ENCODE assay signal across 20 cellular contexts in genomic region chr10:57218382-57218781, GRCh38.
DNase-seq lines count a peak whose midpoint lies in the region; ATAC-seq and TF ChIP-seq lines count a peak whose summit lies in the region.
"Had no signal": no experiment of that assay in that cellular context is flagged by ENCODE, and none has a peak within 500 bp of the region (broad histone marks: within the 10 kb centered on the region; RNA-seq: fewer than 3 reads in every experiment).

No MANE protein-coding gene starts in this region.

- no peaks in the 10 kb centered on the region for H4K20me1 ChIP-seq in GM23338 (replicated peaks; ENCODE audit: insufficient read depth)
- H4K20me1 ChIP-seq: BLaER1 had no signal

- H3K4me3 Mint-ChIP-seq in Caco-2 (ENCODE audit: unreplicated experiment) (peak overlapping the region; percentile 0), GM23338 (peak overlapping the region; percentile 23; the same call in 2 of the 3 replicates), mesothelial cell of epicardium (no peak overlapping the region)
- H3K4me3 Mint-ChIP-seq in activated T-cell treated with anti-CD3 and anti-CD28 coated beads, Interleukin-2, amount 50 U/mL, for 24 hours, result no peak overlapping the region
- H3K4me3 Mint-ChIP-seq: CD4-positive, alpha-beta memory T cell had no signal

- ATAC-seq in GM23338, result no peak
- ATAC-seq: A549 had no signal

- no peak for TF ChIP-seq CTCF in Caco-2 (IDR thresholded peaks at IDR 0.05; ENCODE audit: insufficient read depth in 1 of 2, low read depth in 1 of 2, low read length in 1 of 2, severe bottlenecking in 1 of 2, unreplicated experiment in 1 of 2)
- TF ChIP-seq CTCF in GM23338 (conservative IDR thresholded peaks at IDR 0.05; ENCODE audit: low read depth in 2 of 2), result no peak
- TF ChIP-seq CTCF in VCaP (conservative IDR thresholded peaks at IDR 0.05), result no peak
- TF ChIP-seq CTCF in mesothelial cell of epicardium (IDR thresholded peaks at IDR 0.05; ENCODE audit: unreplicated experiment), result no peak
- no peak for TF ChIP-seq CTCF in Peyer's patch (IDR thresholded peaks at IDR 0.05)

- H3K9me2 ChIP-seq in GM23338 (ENCODE audit: insufficient read depth), result no peaks in the 10 kb centered on the region
- H3K9me2 ChIP-seq: SK-N-SH had no signal

- H3K4me3 ChIP-seq in Caco-2 (ENCODE audit: low read depth, low read length), result no peak overlapping the region
- H3K4me3 ChIP-seq in GM23338, result no peak overlapping the region
- no peak overlapping the region for H3K4me3 ChIP-seq in Peyer's patch
- H3K4me3 ChIP-seq: A549, BLaER1 had no signal

- H3K27ac ChIP-seq in GM23338 (ENCODE audit: low read depth) (no peak overlapping the region), VCaP (0 out of 2 replicates have a peak overlapping the region, but pooled peaks have one; percentile 1), Peyer's patch (no peak overlapping the region)
- H3K27ac ChIP-seq: A549, BLaER1, KMS-11 had no signal

- POLR2A ChIA-PET in Caco-2 (lab: Charles Lee), result no interaction called here

- H3K9me3 ChIP-seq in Caco-2 (0 out of 2 replicates have a peak, but pooled peaks cover 3% of the 10 kb centered on the region), Peyer's patch (no peaks in the 10 kb centered on the region)
- H3K9me3 ChIP-seq: A549, BLaER1, SK-N-SH had no signal

- H3K36me3 ChIP-seq in Caco-2 (ENCODE audit: control insufficient read depth, insufficient read depth, low read length), result no peaks in the 10 kb centered on the region
- H3K36me3 ChIP-seq in GM23338 (ENCODE audit: insufficient read depth), result no peaks in the 10 kb centered on the region
- no peaks in the 10 kb centered on the region for H3K36me3 ChIP-seq in Peyer's patch
- H3K36me3 ChIP-seq: BLaER1 had no signal

- no TSS peak for BruUV-seq in Caco-2 (replicated peaks; lab: Mats Ljungman, UMichigan)

- CTCF ChIA-PET in Caco-2 (lab: Charles Lee), result no interaction called here

- DNase-seq in Caco-2 (no peak), GM23338 (ENCODE audit: low spot score) (no peak), mesothelial cell of epicardium (ENCODE audit: low spot score in 2 of 2, unreplicated experiment in 2 of 2) (no peak), ecto neural progenitor cell (ENCODE audit: low spot score) (no peak), Peyer's patch (no peak)
- no peak for DNase-seq in activated T-cell treated with anti-CD3 and anti-CD28 coated beads, Interleukin-2, amount 50 U/mL, for 24 hours
- no peak for DNase-seq in effector CD8-positive, alpha-beta T cell (lab: John Stamatoyannopoulos, UW)
- DNase-seq: CD4-positive, alpha-beta memory T cell; DMS79; NCI-H1417; NCI-H187; NCI-H2107; NCI-H226; NCI-H526; Right ventricle myocardium superior; SK-N-SH had no signal

- peaks cover 65% of the 10 kb centered on the region for H3K79me2 ChIP-seq in GM23338 (replicated peaks; ENCODE audit: insufficient read depth)

- intact Hi-C loops in Caco-2 (cut with micrococcal nuclease; ENCODE audit: unreplicated experiment), result no loop called here

- no peaks in the 10 kb centered on the region for H3K36me3 Mint-ChIP-seq in Caco-2 (ENCODE audit: insufficient read depth, unreplicated experiment)
- H3K36me3 Mint-ChIP-seq in GM23338 (ENCODE audit: low read depth), result peaks cover 23% of the 10 kb centered on the region; the same call in 2 of the 3 replicates
- peaks cover 2% of the 10 kb centered on the region for H3K36me3 Mint-ChIP-seq in mesothelial cell of epicardium
- H3K36me3 Mint-ChIP-seq in activated T-cell treated with anti-CD3 and anti-CD28 coated beads, Interleukin-2, amount 50 U/mL, for 24 hours (ENCODE audit: low read depth), result no peaks in the 10 kb centered on the region
- H3K36me3 Mint-ChIP-seq: CD4-positive, alpha-beta memory T cell had no signal

- no peak for TF ChIP-seq POLR2A in Peyer's patch (IDR thresholded peaks at IDR 0.05)

- H3F3A ChIP-seq in GM23338 (replicated peaks; ENCODE audit: low read depth), result no peaks in the 10 kb centered on the region

- H3K27me3 ChIP-seq in Caco-2 (replicated peaks; ENCODE audit: control insufficient read depth, insufficient read depth, low read length) (no peaks in the 10 kb centered on the region), GM23338 (ENCODE audit: insufficient read depth) (no peaks in the 10 kb centered on the region), Peyer's patch (no peaks in the 10 kb centered on the region)
- H3K27me3 ChIP-seq: BLaER1 had no signal

- H2AFZ ChIP-seq in GM23338, result no peak overlapping the region

- H3K27ac Mint-ChIP-seq in Caco-2 (ENCODE audit: unreplicated experiment) (peak overlapping the region; percentile 3), GM23338 (no peak overlapping the region; the same call in 1 of the 2 replicates), mesothelial cell of epicardium (peak overlapping the region; percentile 88)
- H3K27ac Mint-ChIP-seq in activated T-cell treated with anti-CD3 and anti-CD28 coated beads, Interleukin-2, amount 50 U/mL, for 24 hours, result no peak overlapping the region
- H3K27ac Mint-ChIP-seq: CD4-positive, alpha-beta memory T cell had no signal

- no peaks in the 10 kb centered on the region for H3K9me3 Mint-ChIP-seq in Caco-2 (ENCODE audit: unreplicated experiment)
- H3K9me3 Mint-ChIP-seq in GM23338, result no peaks in the 10 kb centered on the region
- H3K9me3 Mint-ChIP-seq in mesothelial cell of epicardium, result peaks cover 9% of the 10 kb centered on the region
- peaks cover 12% of the 10 kb centered on the region for H3K9me3 Mint-ChIP-seq in activated T-cell treated with anti-CD3 and anti-CD28 coated beads, Interleukin-2, amount 50 U/mL, for 24 hours

- peaks cover 6% of the 10 kb centered on the region; the same call in 1 of the 2 replicates for H3K4me1 ChIP-seq in Caco-2
- H3K4me1 ChIP-seq in GM23338 (ENCODE audit: insufficient read depth), result peaks cover 30% of the 10 kb centered on the region
- no peaks in the 10 kb centered on the region for H3K4me1 ChIP-seq in Peyer's patch
- H3K4me1 ChIP-seq: A549, BLaER1 had no signal

- peak overlapping the region; percentile 21 for H3K4me2 ChIP-seq in GM23338
- H3K4me2 ChIP-seq: A549, BLaER1, KMS-11, SK-N-SH had no signal

- H3K4me1 Mint-ChIP-seq in Caco-2 (ENCODE audit: low read depth, unreplicated experiment) (peaks cover 7% of the 10 kb centered on the region), GM23338 (peaks cover 30% of the 10 kb centered on the region), mesothelial cell of epicardium (peaks cover 37% of the 10 kb centered on the region)
- no peaks in the 10 kb centered on the region for H3K4me1 Mint-ChIP-seq in activated T-cell treated with anti-CD3 and anti-CD28 coated beads, Interleukin-2, amount 50 U/mL, for 24 hours (ENCODE audit: low read depth)
- H3K4me1 Mint-ChIP-seq: CD4-positive, alpha-beta memory T cell had no signal

- no peaks in the 10 kb centered on the region for H3K27me3 Mint-ChIP-seq in Caco-2 (ENCODE audit: insufficient read depth, unreplicated experiment)
- peaks cover 3% of the 10 kb centered on the region for H3K27me3 Mint-ChIP-seq in GM23338 (ENCODE audit: insufficient read depth, low read depth, poor library complexity)
- H3K27me3 Mint-ChIP-seq in mesothelial cell of epicardium (ENCODE audit: low read depth), result no peaks in the 10 kb centered on the region
- no peaks in the 10 kb centered on the region for H3K27me3 Mint-ChIP-seq in activated T-cell treated with anti-CD3 and anti-CD28 coated beads, Interleukin-2, amount 50 U/mL, for 24 hours
- H3K27me3 Mint-ChIP-seq: CD4-positive, alpha-beta memory T cell had no signal

TF ChIP-seq in GM23338, 12 proteins besides CTCF, POLR2A, EP300 and RAD21:
- no peak for TF ChIP-seq NANOG (IDR thresholded peaks at IDR 0.05; ENCODE audit: borderline replicate concordance)

Comparison
In these comparisons a context has a peak if more than half of its experiments do, and no peak if none do; other contexts are left out.
1. H3K27ac Mint-ChIP-seq: peak in Caco-2 (single experiment) and mesothelial cell of epicardium (single experiment); none in GM23338 (single experiment) and activated T-cell treated with anti-CD3 and anti-CD28 coated beads, Interleukin-2, amount 50 U/mL, for 24 hours (single experiment).
2. H3K4me3 Mint-ChIP-seq: peak in Caco-2 (single experiment) and GM23338 (single experiment); none in mesothelial cell of epicardium (single experiment) and activated T-cell treated with anti-CD3 and anti-CD28 coated beads, Interleukin-2, amount 50 U/mL, for 24 hours (single experiment).